Comparison of ENCODE assay signal across 33 cellular contexts in genomic region chr19:30481823-30482222, GRCh38.
"Had no signal": no experiment of that assay in that cellular context is flagged by ENCODE, and none has a peak within 500 bp of the region (broad histone marks: within the 10 kb centered on the region; RNA-seq: fewer than 3 reads in every experiment).

No MANE protein-coding gene starts in this region.

- H3K4me1 ChIP-seq: ascending aorta, body of pancreas, breast epithelium had no signal

- H3K27me3 ChIP-seq: adrenal gland, ascending aorta, body of pancreas, brain microvascular endothelial cell, breast epithelium, cardiac muscle cell had no signal

- FAIRE-seq: astrocyte, bronchial epithelial cell had no signal

- H3K9me3 ChIP-seq: adrenal gland, ascending aorta, body of pancreas, breast epithelium had no signal

- ATAC-seq: activated naive CD4-positive, alpha-beta T cell treated with anti-CD3 and anti-CD28 coated beads, Interleukin-2, amount 50 U/mL, for 72 hours; activated naive CD8-positive, alpha-beta T cell treated with anti-CD3 and anti-CD28 coated beads, Interleukin-2, amount 50 U/mL, for 24 hours; activated T-cell treated with anti-CD3 and anti-CD28 coated beads, Interleukin-2, amount 50 U/mL, for 4 hours; activated T-cell treated with anti-CD3 and anti-CD28 coated beads, Interleukin-2, amount 50 U/mL, for 72 hours; activated T-helper 17 cell treated with anti-CD3 and anti-CD28 coated beads, Interleukin-2, amount 50 U/mL, for 72 hours; body of pancreas had no signal

- H3K27ac ChIP-seq: adrenal gland, ascending aorta, body of pancreas, brain microvascular endothelial cell, breast epithelium, cardiac muscle cell had no signal

- H3K36me3 ChIP-seq: adrenal gland, ascending aorta, brain microvascular endothelial cell, breast epithelium, cardiac muscle cell had no signal

- DNase-seq: activated effector memory CD4-positive, alpha-beta T cell treated with anti-CD3 and anti-CD28 coated beads, Interleukin-2, amount 50 U/mL, for 16 hours; activated effector memory CD4-positive, alpha-beta T cell treated with Interleukin-2 at 50 U/mL for 16 hours; activated gamma-delta T cell; activated gamma-delta T cell treated with Interleukin-2 at 50 U/mL for 16 hours; activated naive CD4-positive, alpha-beta T cell; activated naive CD4-positive, alpha-beta T cell treated with anti-CD3 and anti-CD28 coated beads for 36 hours; activated naive CD4-positive, alpha-beta T cell treated with anti-CD3 and anti-CD28 coated beads, Interleukin-2, amount 10 ng/mL, durations not matched to agents 7 days and 5 days; activated naive CD4-positive, alpha-beta T cell treated with anti-CD3 and anti-CD28 coated beads, Interleukin-2, amount 50 U/mL, for 16 hours; activated naive CD4-positive, alpha-beta T cell treated with Interleukin-2 at 50 U/mL for 16 hours; activated naive CD8-positive, alpha-beta T cell treated with anti-CD3 and anti-CD28 coated beads for 36 hours; activated naive CD8-positive, alpha-beta T cell treated with anti-CD3 and anti-CD28 coated beads, Interleukin-2, amount 10 ng/mL, durations not matched to agents 7 days and 5 days; activated naive CD8-positive, alpha-beta T cell treated with anti-CD3 and anti-CD28 coated beads, Interleukin-2, amount 50 U/mL, for 24 hours; activated T-cell treated with anti-CD3 and anti-CD28 coated beads, Interleukin-2, amount 50 U/mL, for 24 hours; activated T-cell treated with anti-CD3 and anti-CD28 coated beads, Interleukin-2, amount 50 U/mL, for 4 hours; activated T-cell treated with anti-CD3 and anti-CD28 coated beads, Interleukin-2, amount 50 U/mL, for 48 hours; activated T-cell treated with anti-CD3 and anti-CD28 coated beads, Interleukin-2, amount 50 U/mL, for 72 hours; adrenal gland; amniotic stem cell; amygdala; anterior cingulate cortex; aorta; body of pancreas; brain microvascular endothelial cell; caudate nucleus; central memory CD4-positive, alpha-beta T cell; cerebellar nuclear complex had no signal

- H3K4me3 ChIP-seq: adrenal gland, ascending aorta, body of pancreas, breast epithelium, cardiac muscle cell had no signal
